ENCODE assay signal across 1 cellular context in genomic region chr2:136310797-136311558, GRCh38.
TF ChIP-seq lines count a peak whose summit lies in the region.

No MANE protein-coding gene starts in this region.

TF ChIP-seq in SK-N-SH treated with all-trans-retinoic acid at 6 μM for 48 hours, 23 proteins besides CTCF, POLR2A, EP300 and RAD21 (continued from another document):
- TF ChIP-seq TSHZ2 (CRISPR knock-in tag; IDR thresholded peaks at IDR 0.05) (no peak), ESRRG (CRISPR knock-in tag; IDR thresholded peaks at IDR 0.05) (no peak), TCF4 (CRISPR knock-in tag; IDR thresholded peaks at IDR 0.05; ENCODE audit: borderline replicate concordance) (no peak)
